ENCODE assay signal across 15 cellular contexts in the genomic region with DNA sequence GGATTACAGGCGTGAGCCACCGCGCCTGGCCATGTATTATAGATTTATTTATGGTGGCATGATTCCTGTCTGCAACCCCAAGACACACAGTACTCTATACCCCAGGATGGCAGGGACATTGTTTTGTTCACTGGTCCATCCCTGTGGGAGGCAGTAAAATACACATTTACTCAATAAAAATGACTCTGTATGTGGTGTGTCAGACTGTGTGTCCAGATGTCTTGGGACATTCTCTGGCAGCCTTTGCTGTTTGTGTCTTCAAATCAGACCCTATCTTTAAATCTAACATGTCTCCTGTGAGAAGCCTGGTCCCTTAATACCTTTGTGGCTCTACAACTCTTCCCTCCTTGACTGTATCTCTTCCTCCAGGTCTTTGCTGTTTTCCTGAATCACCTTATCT. TPM values are rescaled to one million over a fixed set of nuclear protein-coding genes. Genes with fewer than 3 reads are reported as not detected.
A peak's percentile ranks its signal among the peaks of the same experiment; 100 is the strongest.
DNase-seq lines count a peak whose midpoint lies in the region; ATAC-seq and TF ChIP-seq lines count a peak whose summit lies in the region.
"Had no signal": no experiment of that assay in that cellular context is flagged by ENCODE, and none has a peak within 500 bp of the region (broad histone marks: within the 10 kb centered on the region; RNA-seq: fewer than 3 reads in every experiment).

No MANE protein-coding gene starts in this region.

- CTCF ChIA-PET in SK-N-SH (lab: Yijun Ruan, JAX): interaction anchor here (1.8 kb wide), 1 partner anchor 17 kb away, joined by 5 read pairs; a partner anchor contains a TSS

- H3K4me1 ChIP-seq in SK-N-SH (ENCODE audit: control insufficient read depth in 1 of 2, insufficient read depth in 2 of 2, low read depth in 1 of 2, low read length in 1 of 2): peaks cover 0 to 25% of the 10 kb centered on the region in 2 experiments; a peak in 2 of 4 replicates
- H3K4me1 ChIP-seq in GM23338 (ENCODE audit: insufficient read depth): peaks cover 13% of the 10 kb centered on the region; the same call in 1 of the 2 replicates
- peaks cover 5 to 28% of the 10 kb centered on the region in 2 donors for H3K4me1 ChIP-seq in ascending aorta

- peaks cover 20% of the 10 kb centered on the region; the same call in 2 of the 3 replicates for H3K36me3 Mint-ChIP-seq in GM23338 (ENCODE audit: low read depth)
- no peaks in the 10 kb centered on the region for H3K36me3 Mint-ChIP-seq in nephron (ENCODE audit: low read depth)

- TF ChIP-seq RAD21 in SK-N-SH (IDR thresholded peaks at IDR 0.05; ENCODE audit: low read length): no peak

- H3K27me3 ChIP-seq in SK-N-SH (ENCODE audit: insufficient read depth) (no peaks in the 10 kb centered on the region), GM23338 (ENCODE audit: insufficient read depth) (no peaks in the 10 kb centered on the region), ascending aorta (no peaks in the 10 kb centered on the region)
- H3K27me3 ChIP-seq: gastrocnemius medialis, spleen, thyroid gland had no signal

- H4K20me1 ChIP-seq in SK-N-SH (ENCODE audit: insufficient read depth) (no peaks in the 10 kb centered on the region), GM23338 (replicated peaks; ENCODE audit: insufficient read depth) (no peaks in the 10 kb centered on the region)

- intact Hi-C loops in ascending aorta (cut with DNase I): loop anchor here (5.0 kb wide), 1 partner anchor 117 kb away; a partner anchor contains a TSS

- DNase-seq in SK-N-SH: no peak
- no peak for DNase-seq in GM23338 (ENCODE audit: low spot score)
- no peak for DNase-seq in ascending aorta (ENCODE audit: low spot score in 2 of 2)
- DNase-seq in DMS153 treated with DMSO at 0.1 percent for 48 hours (lab: John Stamatoyannopoulos, UW; ENCODE audit: unreplicated experiment): no peak
- DNase-seq in NCI-H446 (lab: John Stamatoyannopoulos, UW): no peak
- DNase-seq: 8988T, C1 segment of cervical spinal cord, cortex of kidney, gastrocnemius medialis, NCI-H1048, spleen, thyroid gland had no signal

- no peak for TF ChIP-seq CTCF in SK-N-SH (IDR thresholded peaks at IDR 0.05)
- TF ChIP-seq CTCF in GM23338 (conservative IDR thresholded peaks at IDR 0.05; ENCODE audit: low read depth in 2 of 2): no peak
- TF ChIP-seq CTCF in ascending aorta (IDR thresholded peaks at IDR 0.05): no peak
- TF ChIP-seq CTCF in nephron (IDR thresholded peaks at IDR 0.05; ENCODE audit: unreplicated experiment in 3 of 3): no peak

- H3K4me1 Mint-ChIP-seq in GM23338 (peaks cover 24% of the 10 kb centered on the region), nephron (peaks cover 23% of the 10 kb centered on the region)

- H3K27ac Mint-ChIP-seq in GM23338 (no peak overlapping the region), nephron (peak overlapping the region; percentile 52 to 73 (median 71))

- no peak overlapping the region for H3K9ac ChIP-seq in SK-N-SH

- no peaks in the 10 kb centered on the region for H3K9me3 ChIP-seq in SK-N-SH
- no peaks in the 10 kb centered on the region for H3K9me3 ChIP-seq in ascending aorta
- H3K9me3 ChIP-seq: gastrocnemius medialis, spleen, thyroid gland had no signal

- WGBS in SK-N-SH (ENCODE audit: low lambda C conversion rate): 97% methylated on average over 3 of the region's 3 CpGs

- H3K27ac ChIP-seq in SK-N-SH (ENCODE audit: low read depth in 2 of 2, low read length in 1 of 2) (no peak overlapping the region), GM23338 (ENCODE audit: low read depth) (no peak overlapping the region), ascending aorta (peak overlapping the region; percentile 4 to 33)
- H3K27ac ChIP-seq: spleen had no signal

- H3F3A ChIP-seq in SK-N-SH (replicated peaks; ENCODE audit: insufficient read depth): peaks cover 22% of the 10 kb centered on the region
- peaks cover 11% of the 10 kb centered on the region; the same call in 1 of the 2 replicates for H3F3A ChIP-seq in GM23338 (replicated peaks; ENCODE audit: low read depth)

- H3K36me3 ChIP-seq in SK-N-SH (replicated peaks in 1 of 2; ENCODE audit: control insufficient read depth in 1 of 2, insufficient read depth in 2 of 2, low read length in 1 of 2): peaks cover 8 to 19% of the 10 kb centered on the region in 2 experiments
- H3K36me3 ChIP-seq in GM23338 (ENCODE audit: insufficient read depth): no peaks in the 10 kb centered on the region
- H3K36me3 ChIP-seq in ascending aorta: peaks cover 8 to 10% of the 10 kb centered on the region in 2 donors

- H2AFZ ChIP-seq in SK-N-SH (ENCODE audit: low read depth): no peak overlapping the region
- no peak overlapping the region for H2AFZ ChIP-seq in GM23338

- H3K4me3 Mint-ChIP-seq in GM23338: peak overlapping the region; percentile 23; the same call in 1 of the 3 replicates
- peak overlapping the region; percentile 76 to 83 (median 81) for H3K4me3 Mint-ChIP-seq in nephron

- H3K4me2 ChIP-seq in SK-N-SH (peak overlapping the region; percentile 7; the same call in 1 of the 2 replicates), GM23338 (no peak overlapping the region)

- no peak for TF ChIP-seq EP300 in SK-N-SH (IDR thresholded peaks at IDR 0.05; ENCODE audit: borderline replicate concordance in 1 of 2, low read depth in 1 of 2, low read length in 1 of 2)

- H3K9me3 Mint-ChIP-seq in GM23338 (no peaks in the 10 kb centered on the region), nephron (no peaks in the 10 kb centered on the region)

- H3K27me3 Mint-ChIP-seq in GM23338 (ENCODE audit: insufficient read depth, low read depth, poor library complexity) (peaks cover 13% of the 10 kb centered on the region), nephron (ENCODE audit: low read depth) (no peaks in the 10 kb centered on the region)

- no peaks in the 10 kb centered on the region for H3K9me2 ChIP-seq in SK-N-SH
- no peaks in the 10 kb centered on the region for H3K9me2 ChIP-seq in GM23338 (ENCODE audit: insufficient read depth)

- H3K79me2 ChIP-seq in SK-N-SH (ENCODE audit: insufficient read depth): peaks cover 54% of the 10 kb centered on the region
- H3K79me2 ChIP-seq in GM23338 (replicated peaks; ENCODE audit: insufficient read depth): peaks cover 17% of the 10 kb centered on the region

- ATAC-seq in SK-N-SH treated with all-trans-retinoic acid at 6 μM for 48 hours (no peak), GM23338 (no peak), HG02870 (IDR thresholded peaks at IDR 0.05; ENCODE audit: unreplicated experiment) (no peak)
- ATAC-seq: gastrocnemius medialis had no signal

- POLR2A ChIA-PET in SK-N-SH (lab: Yijun Ruan, JAX): no interaction called here

- no peak overlapping the region for H3K4me3 ChIP-seq in SK-N-SH (ENCODE audit: low read depth in 2 of 2, low read length in 1 of 2)
- H3K4me3 ChIP-seq in GM23338: no peak overlapping the region
- no peak overlapping the region for H3K4me3 ChIP-seq in ascending aorta
- H3K4me3 ChIP-seq: gastrocnemius medialis, spleen, thyroid gland had no signal

TF ChIP-seq in SK-N-SH, 30 proteins besides CTCF, POLR2A, EP300 and RAD21 (continues in another document):
- TF ChIP-seq MXI1 (IDR thresholded peaks at IDR 0.05; ENCODE audit: low read depth, low read length) (no peak), FOXM1 (IDR thresholded peaks at IDR 0.05; ENCODE audit: low read depth) (no peak)

TF ChIP-seq in SK-N-SH treated with all-trans-retinoic acid at 6 μM for 48 hours, 23 proteins besides CTCF, POLR2A, EP300 and RAD21 (continues in another document):
- TF ChIP-seq TOX (CRISPR knock-in tag; IDR thresholded peaks at IDR 0.05; ENCODE audit: borderline replicate concordance): no peak

TF ChIP-seq in GM23338, 12 proteins besides CTCF, POLR2A, EP300 and RAD21 (continues in another document):
- TF ChIP-seq EZH2phosphoT487 (IDR thresholded peaks at IDR 0.05; ENCODE audit: unreplicated experiment): no peak
- TF ChIP-seq POLR2AphosphoS5 (IDR thresholded peaks at IDR 0.05; ENCODE audit: low read depth): no peak
- no peak for TF ChIP-seq ZNF114 (CRISPR knock-in tag; IDR thresholded peaks at IDR 0.05)
- no peak for TF ChIP-seq STAT1 (IDR thresholded peaks at IDR 0.05; ENCODE audit: unreplicated experiment)
- no peak for TF ChIP-seq CREB1 (CRISPR knock-in tag; IDR thresholded peaks at IDR 0.05; ENCODE audit: low read depth)

RNA-seq across cellular contexts. Expression of a gene that starts 1.7 kb away (rescaled TPM):
- polyA plus RNA-seq in SK-N-SH (2012; rRNA removed) (56.6 and 69.4 TPM in 2 replicates), GM23338 (2016; fragmentation: Nextera tagmentation; extraction: Ambion mirVana) (72.1 and 77.5 TPM in 2 replicates)
- 32.0 and 48.4 TPM in 2 replicates for polyA plus RNA-seq in SK-N-SH (2012; cell fraction: cytosol; rRNA removed)
- polyA plus RNA-seq in SK-N-SH (2012; cell fraction: nucleus; rRNA removed): 145 and 151 TPM in 2 replicates
- total RNA-seq in GM23338 (2014; rRNA removed; shearing (Covaris generic)): 60.1 and 62.0 TPM in 2 replicates
- 10.9 TPM for total RNA-seq in ascending aorta

RNA-seq across cellular contexts. Expression of a gene that starts 6.7 kb away (rescaled TPM):
- polyA plus RNA-seq in SK-N-SH (2012; rRNA removed) (44.5 and 66.4 TPM in 2 replicates), GM23338 (2016; fragmentation: Nextera tagmentation; extraction: Ambion mirVana) (28.8 and 33.2 TPM in 2 replicates)
- polyA plus RNA-seq in SK-N-SH (2012; cell fraction: cytosol; rRNA removed): 33.1 and 41.8 TPM in 2 replicates
- 154 and 172 TPM in 2 replicates for polyA plus RNA-seq in SK-N-SH (2012; cell fraction: nucleus; rRNA removed)
- total RNA-seq in GM23338 (2014; rRNA removed; shearing (Covaris generic)): 23.3 and 34.1 TPM in 2 replicates
- total RNA-seq in ascending aorta: 15.8 TPM

RNA-seq across cellular contexts. Expression of a gene that starts 7.5 kb away (rescaled TPM):
- polyA plus RNA-seq in SK-N-SH (2012; rRNA removed) (1.2 and 1.3 TPM in 2 replicates), GM23338 (2016; fragmentation: Nextera tagmentation; extraction: Ambion mirVana) (1.7 and 1.8 TPM in 2 replicates)
- polyA plus RNA-seq in SK-N-SH (2012; cell fraction: cytosol; rRNA removed): 0.49 and 0.83 TPM in 2 replicates
- 2.2 and 3.7 TPM in 2 replicates for polyA plus RNA-seq in SK-N-SH (2012; cell fraction: nucleus; rRNA removed)
- 0.97 and 1.7 TPM in 2 replicates for total RNA-seq in GM23338 (2014; rRNA removed; shearing (Covaris generic))
- total RNA-seq in ascending aorta: not detected

RNA-seq across cellular contexts. Expression of a gene that starts 17.3 kb away (rescaled TPM):
- polyA plus RNA-seq in SK-N-SH (2012; rRNA removed) (14.2 and 17.3 TPM in 2 replicates), GM23338 (2016; fragmentation: Nextera tagmentation; extraction: Ambion mirVana) (29.5 and 32.7 TPM in 2 replicates)
- 15.8 and 20.1 TPM in 2 replicates for polyA plus RNA-seq in SK-N-SH (2012; cell fraction: cytosol; rRNA removed)
- 23.6 and 31.7 TPM in 2 replicates for polyA plus RNA-seq in SK-N-SH (2012; cell fraction: nucleus; rRNA removed)
- total RNA-seq in GM23338 (2014; rRNA removed; shearing (Covaris generic)): 14.7 and 18.5 TPM in 2 replicates
- total RNA-seq in ascending aorta: 2.9 TPM

RNA-seq across cellular contexts. Expression of a gene that starts 24.2 kb away (rescaled TPM):
- polyA plus RNA-seq in SK-N-SH (2012; rRNA removed): 25.0 and 33.9 TPM in 2 replicates
- 11.8 and 23.1 TPM in 2 replicates for polyA plus RNA-seq in SK-N-SH (2012; cell fraction: cytosol; rRNA removed)
- polyA plus RNA-seq in SK-N-SH (2012; cell fraction: nucleus; rRNA removed): 87.3 and 99.7 TPM in 2 replicates
- total RNA-seq in GM23338 (2014; rRNA removed; shearing (Covaris generic)): 21.9 and 31.2 TPM in 2 replicates
- polyA plus RNA-seq in GM23338 (2016; fragmentation: Nextera tagmentation; extraction: Ambion mirVana): 12.0 and 13.0 TPM in 2 replicates
- total RNA-seq in ascending aorta: 94.7 TPM

Comparison
In these comparisons a context has a peak if more than half of its experiments do, and no peak if none do; other contexts are left out.
1. H3K27ac ChIP-seq: peak in ascending aorta (2 of 2); none in SK-N-SH (0 of 2) and GM23338 (single experiment).